16 cellular contexts compared by ENCODE assay signal in genomic region chr12:101297661-101298060, GRCh38.
"Had no signal": no experiment of that assay in that cellular context is flagged by ENCODE, and none has a peak within 500 bp of the region (broad histone marks: within the 10 kb centered on the region; RNA-seq: fewer than 3 reads in every experiment).

No MANE protein-coding gene starts in this region.

- H3K27ac Mint-ChIP-seq: activated CD8-positive, alpha-beta T cell treated with anti-CD3 and anti-CD28 coated beads, Interleukin-2, amount 10 ng/mL, durations not matched to agents 7 days and 5 days; activated T-helper 2 cell treated with anti-CD3 and anti-CD28 coated beads, Interferon-gamma antibody, Interleukin-2, Interleukin-4, amounts not matched to agents 10 μg/mL and 5 μg/mL and 100 μg/mL, durations not matched to agents 14 hours and 24 hours and 36 hours; dendritic cell treated with granulocyte-macrophage colony-stimulating factor and Interleukin-4, amounts not matched to agents 40 ng/mL and 50 ng/mL, for 4 days; T-helper 17 cell; WTC11 had no signal

- ATAC-seq: activated CD8-positive, alpha-beta T cell treated with anti-CD3 and anti-CD28 coated beads, Interleukin-2, amount 10 ng/mL, durations not matched to agents 7 days and 5 days; body of pancreas; left ventricle myocardium superior; sciatic nerve; T-helper 17 cell; WTC11 had no signal

- H3K27me3 ChIP-seq: adrenal gland, body of pancreas, hepatocyte, testis had no signal

- DNase-seq: activated CD4-positive, alpha-beta T cell treated with anti-CD3 and anti-CD28 coated beads for 48 hours; activated CD8-positive, alpha-beta memory T cell treated with anti-CD3 and anti-CD28 coated beads, Interleukin-2, amount 50 U/mL, for 48 hours; activated CD8-positive, alpha-beta T cell treated with anti-CD3 and anti-CD28 coated beads, Interleukin-2, amount 10 ng/mL, durations not matched to agents 7 days and 5 days; activated naive CD4-positive, alpha-beta T cell treated with anti-CD3 and anti-CD28 coated beads, Interleukin-2, amount 50 U/mL, for 16 hours; adrenal gland; body of pancreas; left ventricle myocardium superior; stimulated activated CD4-positive, alpha-beta T cell treated with anti-CD3 and anti-CD28 coated beads, Interleukin-2, amount 100 ng/mL, for 24 hours; stimulated activated naive CD4-positive, alpha-beta T cell treated with Interleukin-2 at 50 U/mL for 16 hours; T-helper 17 cell; testis had no signal

- H3K4me2 ChIP-seq: hepatocyte had no signal

- H3K9me3 ChIP-seq: adrenal gland, body of pancreas, testis had no signal

- H3K9me3 Mint-ChIP-seq: activated T-helper 2 cell treated with anti-CD3 and anti-CD28 coated beads, Interferon-gamma antibody, Interleukin-2, Interleukin-4, amounts not matched to agents 10 μg/mL and 5 μg/mL and 100 μg/mL, durations not matched to agents 14 hours and 24 hours and 36 hours; dendritic cell treated with granulocyte-macrophage colony-stimulating factor and Interleukin-4, amounts not matched to agents 40 ng/mL and 50 ng/mL, for 4 days; WTC11 had no signal

- H3K27ac ChIP-seq: adrenal gland, body of pancreas, hepatocyte, testis had no signal

- H3K4me1 Mint-ChIP-seq: WTC11 had no signal

- H2AFZ ChIP-seq: hepatocyte had no signal

- H3K4me3 Mint-ChIP-seq: activated CD8-positive, alpha-beta T cell treated with anti-CD3 and anti-CD28 coated beads, Interleukin-2, amount 10 ng/mL, durations not matched to agents 7 days and 5 days; dendritic cell treated with granulocyte-macrophage colony-stimulating factor and Interleukin-4, amounts not matched to agents 40 ng/mL and 50 ng/mL, for 4 days; T-helper 17 cell; WTC11 had no signal

- H3K27me3 Mint-ChIP-seq: dendritic cell treated with granulocyte-macrophage colony-stimulating factor and Interleukin-4, amounts not matched to agents 40 ng/mL and 50 ng/mL, for 4 days; T-helper 17 cell had no signal

- H3K4me3 ChIP-seq: adrenal gland, body of pancreas, hepatocyte, testis had no signal

- H3K4me1 ChIP-seq: adrenal gland, body of pancreas, testis had no signal
